Comparison of ENCODE assay signal across 21 cellular contexts in the genomic region with DNA sequence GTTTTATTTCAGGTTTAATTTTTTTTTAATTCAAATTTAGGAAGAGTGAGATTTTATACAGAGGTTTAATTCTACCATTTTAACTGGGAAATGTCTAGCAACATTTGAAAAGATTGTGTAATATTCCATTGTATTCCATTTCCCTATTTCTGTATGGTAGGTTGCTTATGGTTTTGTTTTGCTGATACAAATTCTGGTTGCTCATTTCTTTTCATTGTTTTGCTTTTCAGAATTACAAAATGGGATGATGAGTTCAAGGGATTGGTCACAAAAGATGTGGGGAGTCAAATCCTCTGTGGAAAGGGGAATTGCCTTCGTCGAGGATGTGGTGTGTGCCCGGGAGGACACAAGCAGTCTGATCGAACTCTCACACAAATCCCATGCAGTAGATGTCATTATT. TPM values are rescaled to one million over a fixed set of nuclear protein-coding genes. Genes with fewer than 3 reads are reported as not detected.
"Had no signal": no experiment of that assay in that cellular context is flagged by ENCODE, and none has a peak within 500 bp of the region (broad histone marks: within the 10 kb centered on the region; RNA-seq: fewer than 3 reads in every experiment).

No MANE protein-coding gene starts in this region.

- H3K4me3 Mint-ChIP-seq: nephron, WTC11 had no signal

- H3K4me3 ChIP-seq: breast epithelium, gastrocnemius medialis, ovary, tibial nerve had no signal

- H3K27me3 ChIP-seq: breast epithelium, gastrocnemius medialis, neutrophil, ovary, tibial nerve had no signal

- ATAC-seq: gastrocnemius medialis, right cardiac atrium, WTC11 had no signal

- DNase-seq: activated CD4-positive, alpha-beta T cell treated with anti-CD3 and anti-CD28 coated beads, Interleukin-2, amount 50 U/mL, for 4 hours; activated naive CD4-positive, alpha-beta T cell treated with anti-CD3 and anti-CD28 coated beads for 36 hours; activated T-cell treated with anti-CD3 and anti-CD28 coated beads, Interleukin-2, amount 50 U/mL, for 48 hours; amniotic stem cell; cortex of kidney; erythroblast; gastrocnemius medialis; hippocampal formation; mesenchymal stem cell; ovary; right cardiac atrium; stimulated activated naive CD8-positive, alpha-beta T cell treated with anti-CD3 and anti-CD28 coated beads, Interleukin-15, amount 100 ng/mL, for 72 hours; T-helper 1 cell; T-helper 9 cell had no signal

- H3K9me3 ChIP-seq: breast epithelium, gastrocnemius medialis, neutrophil, ovary, tibial nerve had no signal

- H3K27ac Mint-ChIP-seq: activated naive CD4-positive, alpha-beta T cell treated with anti-CD3 and anti-CD28 coated beads for 36 hours; activated naive CD8-positive, alpha-beta T cell treated with anti-CD3 and anti-CD28 coated beads, Interleukin-2, amount 10 ng/mL, durations not matched to agents 7 days and 5 days; nephron; stimulated activated naive CD8-positive, alpha-beta T cell treated with anti-CD3 and anti-CD28 coated beads, Interleukin-15, amount 100 ng/mL, for 72 hours; WTC11 had no signal

- H3K9me3 Mint-ChIP-seq: activated naive CD4-positive, alpha-beta T cell treated with anti-CD3 and anti-CD28 coated beads for 36 hours; stimulated activated naive CD8-positive, alpha-beta T cell treated with anti-CD3 and anti-CD28 coated beads, Interleukin-15, amount 100 ng/mL, for 72 hours had no signal

- H3K36me3 ChIP-seq: breast epithelium, gastrocnemius medialis, ovary, tibial nerve had no signal

- H3K27ac ChIP-seq: gastrocnemius medialis, neutrophil, ovary, tibial nerve had no signal

RNA-seq across cellular contexts. Expression of a gene that starts 18.3 kb away (rescaled TPM):
- total RNA-seq: myocyte had no signal
